Comparison of ENCODE assay signal across 26 cellular contexts in the genomic region with DNA sequence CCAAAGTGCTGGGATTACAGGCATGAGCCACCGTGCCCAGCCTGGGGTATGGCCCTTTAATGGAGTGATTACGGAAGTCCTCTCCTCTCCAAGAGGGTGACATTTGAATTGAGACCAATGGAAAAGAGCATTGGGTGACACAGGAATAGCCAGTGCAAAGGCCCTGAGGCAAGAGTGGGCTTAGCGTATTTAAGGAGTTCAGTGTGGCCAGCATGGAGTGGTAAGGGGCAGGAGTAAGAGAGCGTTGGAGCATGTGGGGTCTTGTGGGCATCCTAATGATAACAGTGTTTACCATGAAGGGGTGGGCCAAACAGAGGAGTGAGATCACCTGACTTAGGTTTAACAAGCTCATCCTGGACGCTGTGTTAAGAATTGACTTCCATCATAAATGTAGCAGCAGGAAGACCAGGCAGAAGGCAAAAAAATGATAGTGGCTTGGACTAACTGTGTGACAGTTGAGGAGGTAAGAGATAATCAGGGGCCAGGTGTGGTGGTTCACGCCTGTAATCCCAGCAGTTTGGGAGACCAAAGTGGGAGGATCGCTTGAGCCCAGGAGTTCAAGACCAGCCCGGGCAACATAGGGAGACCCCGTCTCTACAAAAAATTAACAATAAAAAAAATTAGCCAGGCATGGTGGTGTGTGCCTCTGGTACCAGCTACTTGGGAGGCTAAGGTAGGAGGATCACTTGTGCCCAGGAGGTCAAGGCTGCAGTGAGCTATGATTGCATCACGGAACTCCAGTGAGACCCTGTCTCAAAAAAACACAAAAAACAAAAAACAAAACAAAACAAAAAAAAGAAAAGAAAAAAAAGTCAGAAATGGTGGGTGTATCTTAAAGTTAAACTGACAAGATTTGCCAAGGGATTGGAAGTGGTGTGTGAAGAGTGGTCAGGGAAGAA.
"Had no signal": no experiment of that assay in that cellular context is flagged by ENCODE, and none has a peak within 500 bp of the region (broad histone marks: within the 10 kb centered on the region; RNA-seq: fewer than 3 reads in every experiment).

No MANE protein-coding gene starts in this region.

- H3K27me3 ChIP-seq: dorsolateral prefrontal cortex, gastrocnemius medialis, sigmoid colon, testis, tibial nerve, upper lobe of left lung had no signal

- ATAC-seq: gastrocnemius medialis; left lobe of liver; mucosa of descending colon; stimulated activated memory B cell treated with anti-CD40 and anti-IgM and Interleukin-4, amounts not matched to agents 10 μg/mL and 1 μg/mL and 100 μg/mL, for 72 hours; stimulated activated naive CD8-positive, alpha-beta T cell treated with anti-CD3 and anti-CD28 coated beads, Interleukin-15, Interleukin-2, amounts not matched to agents 100 U/mL and 50 U/mL, for 24 hours had no signal

- H3K9ac ChIP-seq: neural progenitor cell, parathyroid adenoma had no signal

- H3K9me3 Mint-ChIP-seq: mesothelial cell of epicardium; naive B cell; natural killer cell treated with Interleukin-12 subunit alpha and Interleukin-12 subunit beta and Interleukin-15 and Interleukin-18, amount 100 ng/mL, for 72 hours; neural progenitor cell; stimulated activated memory B cell treated with anti-CD40 and anti-IgM and Interleukin-4, amounts not matched to agents 10 μg/mL and 1 μg/mL and 100 μg/mL, for 72 hours had no signal

- H3K9me3 ChIP-seq: gastrocnemius medialis, mucosa of descending colon, sigmoid colon, testis, tibial nerve, upper lobe of left lung had no signal

- DNase-seq: dorsolateral prefrontal cortex; effector CD4-positive, alpha-beta T cell; foreskin fibroblast; gastrocnemius medialis; head of caudate nucleus; mesenchymal stem cell; mucosa of descending colon; naive B cell; sigmoid colon; stimulated activated CD4-positive, alpha-beta T cell treated with anti-CD3 and anti-CD28 coated beads, Interleukin-2, amount 100 ng/mL, for 24 hours; stimulated activated CD4-positive, alpha-beta T cell treated with anti-CD3 and anti-CD28 coated beads, Interleukin-4, amount 100 ng/mL, for 24 hours; stimulated activated naive CD8-positive, alpha-beta T cell treated with anti-CD3 and anti-CD28 coated beads, Interleukin-15, Interleukin-2, amounts not matched to agents 100 U/mL and 50 U/mL, for 24 hours; substantia nigra; testis; upper lobe of left lung had no signal

- H3K4me1 ChIP-seq: gastrocnemius medialis, neural progenitor cell, parathyroid adenoma, sigmoid colon, tibial nerve had no signal

- FAIRE-seq: colon, kidney, urothelium cell line had no signal

- H3K36me3 Mint-ChIP-seq: mesothelial cell of epicardium; naive B cell; natural killer cell treated with Interleukin-12 subunit alpha and Interleukin-12 subunit beta and Interleukin-15 and Interleukin-18, amount 100 ng/mL, for 72 hours; neural progenitor cell had no signal

- H3K4me2 ChIP-seq: neural progenitor cell had no signal

- H3K27ac Mint-ChIP-seq: mesothelial cell of epicardium; natural killer cell treated with Interleukin-12 subunit alpha and Interleukin-12 subunit beta and Interleukin-15 and Interleukin-18, amount 100 ng/mL, for 72 hours; neural progenitor cell; progenitor cell of endocrine pancreas; stimulated activated memory B cell treated with anti-CD40 and anti-IgM and Interleukin-4, amounts not matched to agents 10 μg/mL and 1 μg/mL and 100 μg/mL, for 72 hours had no signal

- H3K4me3 Mint-ChIP-seq: mesothelial cell of epicardium; natural killer cell treated with Interleukin-12 subunit alpha and Interleukin-12 subunit beta and Interleukin-15 and Interleukin-18, amount 100 ng/mL, for 72 hours; neural progenitor cell; stimulated activated memory B cell treated with anti-CD40 and anti-IgM and Interleukin-4, amounts not matched to agents 10 μg/mL and 1 μg/mL and 100 μg/mL, for 72 hours had no signal

- H3K27me3 Mint-ChIP-seq: naive B cell; natural killer cell treated with Interleukin-12 subunit alpha and Interleukin-12 subunit beta and Interleukin-15 and Interleukin-18, amount 100 ng/mL, for 72 hours; stimulated activated memory B cell treated with anti-CD40 and anti-IgM and Interleukin-4, amounts not matched to agents 10 μg/mL and 1 μg/mL and 100 μg/mL, for 72 hours had no signal

- H3K4me3 ChIP-seq: dorsolateral prefrontal cortex, gastrocnemius medialis, mucosa of descending colon, neural progenitor cell, sigmoid colon, testis, tibial nerve, upper lobe of left lung had no signal

- H3K36me3 ChIP-seq: gastrocnemius medialis, neural progenitor cell had no signal

- H2AFZ ChIP-seq: neural progenitor cell, parathyroid adenoma had no signal

- H3K79me2 ChIP-seq: parathyroid adenoma had no signal

- H3K4me1 Mint-ChIP-seq: mesothelial cell of epicardium; neural progenitor cell; stimulated activated memory B cell treated with anti-CD40 and anti-IgM and Interleukin-4, amounts not matched to agents 10 μg/mL and 1 μg/mL and 100 μg/mL, for 72 hours had no signal

- H3K27ac ChIP-seq: dorsolateral prefrontal cortex, gastrocnemius medialis, neural progenitor cell, parathyroid adenoma, sigmoid colon, testis, tibial nerve, upper lobe of left lung had no signal
